In the genomic region with DNA sequence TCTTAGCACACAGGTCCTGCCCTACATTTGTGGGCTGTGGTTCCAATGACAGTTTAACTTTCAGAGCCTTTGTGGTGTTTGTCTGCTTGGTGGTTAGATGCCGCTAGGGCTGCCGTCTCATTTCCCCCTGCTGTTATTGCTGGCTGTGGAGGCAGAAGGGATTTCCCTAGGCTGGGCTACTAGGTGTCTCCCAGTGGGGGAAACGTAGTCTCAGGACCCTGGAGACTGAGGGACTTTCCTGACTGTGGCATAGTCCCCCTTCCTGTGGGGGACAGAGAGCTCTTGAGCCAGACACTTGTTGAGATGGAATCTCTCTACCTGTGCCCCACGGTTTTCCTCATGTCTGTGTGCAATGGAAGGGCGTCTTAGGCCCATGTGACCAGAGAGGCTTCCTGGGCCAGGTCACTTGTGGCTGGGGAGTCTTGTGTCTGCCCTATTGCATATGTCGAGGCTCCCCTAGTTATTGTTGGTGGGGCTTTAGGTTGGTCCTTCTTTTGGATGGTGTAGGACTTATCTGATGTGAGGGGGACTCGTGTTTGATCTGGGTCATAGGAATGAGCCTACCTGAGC, we compare ENCODE assay signal across 8 cellular contexts.
DNase-seq lines count a peak whose midpoint lies in the region; ATAC-seq and TF ChIP-seq lines count a peak whose summit lies in the region.

No MANE protein-coding gene starts in this region.

- dilution Hi-C loops in IMR-90 (cut with HindIII; ENCODE audit: low sequenced_read_pairs, unreplicated experiment) = no loop called here

- no peak overlapping the region; the same call in 1 of the 2 replicates for H2AK5ac ChIP-seq in IMR-90 (ENCODE audit: low read depth, low read length)

- H3K9me3 ChIP-seq in CD8-positive, alpha-beta memory T cell (ENCODE audit: low read length) = no peaks in the 10 kb centered on the region
- H3K9me3 ChIP-seq in IMR-90 (ENCODE audit: control insufficient read depth, insufficient read depth, low read length) (no peaks in the 10 kb centered on the region), transverse colon (no peaks in the 10 kb centered on the region)

- no peak overlapping the region for H3K4me2 ChIP-seq in IMR-90 (ENCODE audit: low read depth, low read length)

- H2BK120ac ChIP-seq in IMR-90 (ENCODE audit: low read depth, low read length) = no peak overlapping the region

- H3K27me3 Mint-ChIP-seq in CD8-positive, alpha-beta memory T cell = no peaks in the 10 kb centered on the region

- no peak for TF ChIP-seq RAD21 in IMR-90 (IDR thresholded peaks at IDR 0.05; ENCODE audit: low read length)

- peak overlapping the region; percentile 29; the same call in 1 of the 2 replicates for H3K4ac ChIP-seq in IMR-90 (ENCODE audit: low read depth, low read length)

- H3K36me3 Mint-ChIP-seq in CD8-positive, alpha-beta memory T cell = peaks cover 0 to 1% (median 0%) of the 10 kb centered on the region in 3 donors

- H3K36me3 ChIP-seq in CD8-positive, alpha-beta memory T cell (ENCODE audit: insufficient read depth, low read length) = no peaks in the 10 kb centered on the region
- H3K36me3 ChIP-seq in IMR-90 (ENCODE audit: control insufficient read depth, insufficient read depth, low read length) (no peaks in the 10 kb centered on the region), transverse colon (no peaks in the 10 kb centered on the region)

- H3K18ac ChIP-seq in IMR-90 (ENCODE audit: low read depth, low read length) = peak overlapping the region; percentile 1; the same call in 1 of the 2 replicates

- intact Hi-C loops in IMR-90 (cut with micrococcal nuclease) = no loop called here
- intact Hi-C loops in transverse colon (cut with DNase I; ENCODE audit: low total_unique reads) = no loop called here

- peak; percentile 99 for ATAC-seq in GM21447 (IDR thresholded peaks at IDR 0.05; ENCODE audit: unreplicated experiment)
- no peak for ATAC-seq in IMR-90 (ENCODE audit: low read depth)
- no peak for ATAC-seq in foreskin keratinocyte

- in situ Hi-C loops in IMR-90 (cut with MboI; ENCODE audit: low sequenced_read_pairs) = no loop called here
- in situ Hi-C loops in transverse colon (cut with MboI; ENCODE audit: low pct_ligation_motif_present in 1 of 4, low pct_unique_long_range_greater_than_20kb in 1 of 4, low sequenced_read_pairs in 3 of 4) = no loop called here

- H4K20me1 ChIP-seq in IMR-90 (ENCODE audit: insufficient read depth, low read length) = peaks cover 21% of the 10 kb centered on the region

- no peak overlapping the region for H3K56ac ChIP-seq in IMR-90 (ENCODE audit: extremely low read depth, insufficient read depth, low read length)

- no peak overlapping the region for H2BK20ac ChIP-seq in IMR-90 (ENCODE audit: low read depth, low read length)

- POLR2A ChIA-PET in CD8-positive, alpha-beta memory T cell (lab: Charles Lee) = no interaction called here
- POLR2A ChIA-PET in IMR-90 (lab: Charles Lee; ENCODE audit: unreplicated experiment) = no interaction called here

- no peak overlapping the region for H2AK9ac ChIP-seq in IMR-90 (replicated peaks; ENCODE audit: low read depth, low read length, poor library complexity)

- no peak overlapping the region for H3K9ac ChIP-seq in IMR-90 (ENCODE audit: low read depth, low read length)

- H3K23ac ChIP-seq in IMR-90 (ENCODE audit: low read depth, low read length) = no peak overlapping the region; the same call in 1 of the 2 replicates

- no peak overlapping the region; the same call in 1 of the 2 replicates for H4K5ac ChIP-seq in IMR-90 (ENCODE audit: low read depth, low read length)

- H3K14ac ChIP-seq in IMR-90 (replicated peaks; ENCODE audit: low read depth, low read length) = no peak overlapping the region

- H3K4me3 Mint-ChIP-seq in CD8-positive, alpha-beta memory T cell = peak overlapping the region in 6 of 7 donors; percentile 27 to 81 (median 66)

- H3K4me3 ChIP-seq in CD8-positive, alpha-beta memory T cell (ENCODE audit: low read length) = no peak overlapping the region
- H3K4me3 ChIP-seq in IMR-90 (ENCODE audit: insufficient read depth, low read depth, low read length) (no peak overlapping the region), transverse colon (no peak overlapping the region)

- peaks cover 6% of the 10 kb centered on the region; the same call in 1 of the 2 replicates for H3K9me1 ChIP-seq in IMR-90 (ENCODE audit: insufficient read depth, low read length)

- peak; percentile 46 to 75 (median 64) for DNase-seq in CD8-positive, alpha-beta memory T cell
- no peak for DNase-seq in IMR-90
- peak; percentile 19 for DNase-seq in activated T-cell treated with anti-CD3 and anti-CD28 coated beads for 4 hours
- peak; percentile 70 for DNase-seq in renal cortical epithelial cell (ENCODE audit: low read depth)
- DNase-seq in foreskin keratinocyte = no peak
- DNase-seq in transverse colon = no peak
- no peak for DNase-seq in NCI-H2107 (lab: John Stamatoyannopoulos, UW)

- no peak overlapping the region for H2BK15ac ChIP-seq in IMR-90 (ENCODE audit: low read depth, low read length)

- H3K27ac Mint-ChIP-seq in CD8-positive, alpha-beta memory T cell = peak overlapping the region; percentile 17 to 95 (median 91)

- H3K9me3 Mint-ChIP-seq in CD8-positive, alpha-beta memory T cell = no peaks in the 10 kb centered on the region

- 80% methylated on average over 1 of the region's 7 CpGs; no CpG with 5 or more reads in 1 of the 2 experiments for WGBS in IMR-90 (ENCODE audit: extremely low coverage in 2 of 2, insufficient read length in 1 of 2), 2 experiments
- 67 to 73% methylated on average over 3 to 7 of the region's 7 CpGs for WGBS in transverse colon (ENCODE audit: low coverage in 1 of 2), 2 donors

- no peak overlapping the region for H2AFZ ChIP-seq in IMR-90 (replicated peaks; ENCODE audit: low read length, poor library complexity)

- no peaks in the 10 kb centered on the region for H3K27me3 ChIP-seq in CD8-positive, alpha-beta memory T cell (ENCODE audit: insufficient read depth, low read length, poor library complexity, severe bottlenecking)
- H3K27me3 ChIP-seq in IMR-90 (ENCODE audit: control insufficient read depth, insufficient read depth, low read length) = no peaks in the 10 kb centered on the region
- H3K27me3 ChIP-seq in foreskin keratinocyte = no peaks in the 10 kb centered on the region
- no peaks in the 10 kb centered on the region for H3K27me3 ChIP-seq in transverse colon

- TF ChIP-seq POLR2A in IMR-90 (IDR thresholded peaks at IDR 0.05; ENCODE audit: low read depth, low read length) (no peak), transverse colon (IDR thresholded peaks at IDR 0.05) (no peak)

- CTCF ChIA-PET in CD8-positive, alpha-beta memory T cell (lab: Charles Lee) = no interaction called here
- CTCF ChIA-PET in IMR-90 (lab: Yijun Ruan, JAX) = interaction anchor here (0.7 kb wide), 1 partner anchor 1391 kb away, joined by 4 read pairs; no protein-coding TSS in a partner anchor

- TF ChIP-seq CTCF in IMR-90 (conservative IDR thresholded peaks at IDR 0.05; ENCODE audit: low read depth, low read length) = no peak
- no peak for TF ChIP-seq CTCF in foreskin keratinocyte (conservative IDR thresholded peaks at IDR 0.05)
- no peak for TF ChIP-seq CTCF in transverse colon (IDR thresholded peaks at IDR 0.05)

- peaks cover 16% of the 10 kb centered on the region for H3K4me1 ChIP-seq in CD8-positive, alpha-beta memory T cell (ENCODE audit: insufficient read depth, low read length)
- H3K4me1 ChIP-seq in IMR-90 (ENCODE audit: control insufficient read depth, insufficient read depth, low read length) (peaks cover 8% of the 10 kb centered on the region), foreskin keratinocyte (no peaks in the 10 kb centered on the region), transverse colon (peaks cover 0 to 27% (median 8%) of the 10 kb centered on the region in 4 donors)

- TF ChIP-seq EP300 in transverse colon (IDR thresholded peaks at IDR 0.05; ENCODE audit: low read depth) = no peak

- H3K79me1 ChIP-seq in IMR-90 (ENCODE audit: low read depth in 1 of 2, low read length in 2 of 2) = peaks cover 35 to 68% of the 10 kb centered on the region in 2 experiments

- no peak overlapping the region for H4K91ac ChIP-seq in IMR-90 (ENCODE audit: insufficient read depth, low read depth, low read length)

- H3K4me1 Mint-ChIP-seq in CD8-positive, alpha-beta memory T cell = peaks cover 23 to 34% (median 33%) of the 10 kb centered on the region in 3 donors

- no peak overlapping the region for H4K8ac ChIP-seq in IMR-90 (ENCODE audit: low read depth in 2 of 2, low read length in 2 of 2)

- no peak overlapping the region for H2BK5ac ChIP-seq in IMR-90 (ENCODE audit: low read depth, low read length, poor library complexity, severe bottlenecking)

- no TSS peak for BruUV-seq in IMR-90 (replicated peaks; lab: Mats Ljungman, UMichigan)

- H3K27ac ChIP-seq in CD8-positive, alpha-beta memory T cell (ENCODE audit: low read depth, low read length) = no peak overlapping the region
- no peak overlapping the region for H3K27ac ChIP-seq in IMR-90 (ENCODE audit: insufficient read depth, low read length)
- H3K27ac ChIP-seq in foreskin keratinocyte = no peak overlapping the region
- peak overlapping the region in 2 of 4 donors; percentile 6 to 16 for H3K27ac ChIP-seq in transverse colon

TF ChIP-seq in IMR-90, 13 proteins besides CTCF, POLR2A, EP300 and RAD21 (continues in another document):
- no peak for TF ChIP-seq BHLHE40 (IDR thresholded peaks at IDR 0.05; ENCODE audit: low read depth, low read length)
- TF ChIP-seq, protein P1, sequence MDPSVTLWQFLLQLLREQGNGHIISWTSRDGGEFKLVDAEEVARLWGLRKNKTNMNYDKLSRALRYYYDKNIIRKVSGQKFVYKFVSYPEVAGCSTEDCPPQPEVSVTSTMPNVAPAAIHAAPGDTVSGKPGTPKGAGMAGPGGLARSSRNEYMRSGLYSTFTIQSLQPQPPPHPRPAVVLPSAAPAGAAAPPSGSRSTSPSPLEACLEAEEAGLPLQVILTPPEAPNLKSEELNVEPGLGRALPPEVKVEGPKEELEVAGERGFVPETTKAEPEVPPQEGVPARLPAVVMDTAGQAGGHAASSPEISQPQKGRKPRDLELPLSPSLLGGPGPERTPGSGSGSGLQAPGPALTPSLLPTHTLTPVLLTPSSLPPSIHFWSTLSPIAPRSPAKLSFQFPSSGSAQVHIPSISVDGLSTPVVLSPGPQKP (IDR thresholded peaks at IDR 0.05; ENCODE audit: borderline replicate concordance, low read depth, low read length) = no peak
- TF ChIP-seq MAFK (IDR thresholded peaks at IDR 0.05; ENCODE audit: low read depth, low read length) = no peak
- no peak for TF ChIP-seq FOS (IDR thresholded peaks at IDR 0.05; ENCODE audit: low read depth, low read length)
- TF ChIP-seq RFX5 (IDR thresholded peaks at IDR 0.05; ENCODE audit: low read depth, low read length) = no peak
- TF ChIP-seq SMC3 (IDR thresholded peaks at IDR 0.05; ENCODE audit: low read depth, low read length) = no peak
- no peak for TF ChIP-seq NFE2L2 (IDR thresholded peaks at IDR 0.05; ENCODE audit: low read depth, low read length)
- TF ChIP-seq RCOR1 (IDR thresholded peaks at IDR 0.05; ENCODE audit: insufficient replicate concordance, low read length) = no peak

Comparison
In these comparisons a context has a peak if more than half of its experiments do, and no peak if none do; other contexts are left out.
1. DNase-seq: peak in CD8-positive, alpha-beta memory T cell (5 of 5), activated T-cell treated with anti-CD3 and anti-CD28 coated beads for 4 hours (single experiment) and renal cortical epithelial cell (single experiment); none in IMR-90 (single experiment), foreskin keratinocyte (0 of 2), transverse colon (single experiment) and NCI-H2107 (single experiment).